In the genomic region with DNA sequence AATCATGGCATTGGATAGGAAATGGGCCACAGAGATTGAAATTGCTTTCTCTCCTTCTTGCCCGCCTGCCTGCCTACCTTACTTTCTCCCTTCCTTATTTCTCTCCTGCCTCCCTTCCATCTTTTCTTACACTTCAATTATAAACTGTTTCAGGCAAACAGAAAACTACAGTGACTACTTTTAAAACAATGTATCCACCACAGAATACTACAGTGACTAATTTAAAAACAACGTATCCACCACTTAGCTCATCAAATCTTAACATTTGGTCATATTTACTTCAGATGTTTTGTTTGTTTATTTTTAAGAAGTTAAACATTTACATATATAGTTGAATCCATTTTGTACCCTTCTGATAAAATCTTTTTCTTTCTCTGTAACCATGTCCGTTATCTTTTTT, we compare ENCODE assay signal across 23 cellular contexts. TPM values are rescaled to one million over a fixed set of nuclear protein-coding genes. Genes with fewer than 3 reads are reported as not detected.
DNase-seq lines count a peak whose midpoint lies in the region; ATAC-seq and TF ChIP-seq lines count a peak whose summit lies in the region.
"Had no signal": no experiment of that assay in that cellular context is flagged by ENCODE, and none has a peak within 500 bp of the region (broad histone marks: within the 10 kb centered on the region; RNA-seq: fewer than 3 reads in every experiment).

No MANE protein-coding gene starts in this region.

- peaks cover 7% of the 10 kb centered on the region for H3K4me1 ChIP-seq in IMR-90 (ENCODE audit: control insufficient read depth, insufficient read depth, low read length)
- no peaks in the 10 kb centered on the region for H3K4me1 ChIP-seq in body of pancreas
- no peaks in the 10 kb centered on the region for H3K4me1 ChIP-seq in tibial artery
- H3K4me1 ChIP-seq: gastroesophageal sphincter, left lung, neural progenitor cell, thyroid gland had no signal

- H2AFZ ChIP-seq in IMR-90 (replicated peaks; ENCODE audit: low read length, poor library complexity) = peak overlapping the region; percentile 16
- H2AFZ ChIP-seq: neural progenitor cell had no signal

- H3K23ac ChIP-seq in IMR-90 (ENCODE audit: low read depth, low read length) = peak overlapping the region; percentile 44; the same call in 1 of the 2 replicates

- H4K20me1 ChIP-seq in IMR-90 (ENCODE audit: insufficient read depth, low read length) = no peaks in the 10 kb centered on the region

- no peaks in the 10 kb centered on the region for H3K27me3 ChIP-seq in AG04450 (ENCODE audit: control insufficient read depth, insufficient read depth, low read length)
- H3K27me3 ChIP-seq in IMR-90 (ENCODE audit: control insufficient read depth, insufficient read depth, low read length) = no peaks in the 10 kb centered on the region
- no peaks in the 10 kb centered on the region for H3K27me3 ChIP-seq in body of pancreas
- peaks cover 0 to 3% of the 10 kb centered on the region in 2 donors for H3K27me3 ChIP-seq in tibial artery
- H3K27me3 ChIP-seq: left lung, neural progenitor cell, thyroid gland had no signal

- peak overlapping the region; percentile 45; the same call in 1 of the 3 replicates for H2BK15ac ChIP-seq in IMR-90 (ENCODE audit: low read depth, low read length)

- no peak overlapping the region; the same call in 1 of the 2 replicates for H3K9ac ChIP-seq in IMR-90 (ENCODE audit: low read depth, low read length)
- H3K9ac ChIP-seq: neural progenitor cell had no signal

- peak overlapping the region; percentile 85; the same call in 1 of the 2 replicates for H3K4me2 ChIP-seq in IMR-90 (ENCODE audit: low read depth, low read length)
- H3K4me2 ChIP-seq: neural progenitor cell had no signal

- TF ChIP-seq RAD21 in IMR-90 (IDR thresholded peaks at IDR 0.05; ENCODE audit: low read length) = no peak

- peak overlapping the region; percentile 96 for H4K5ac ChIP-seq in IMR-90 (ENCODE audit: low read depth, low read length)

- no peak overlapping the region for H2AK9ac ChIP-seq in IMR-90 (replicated peaks; ENCODE audit: low read depth, low read length, poor library complexity)

- intact Hi-C loops in IMR-90 (cut with micrococcal nuclease) = loop anchor here (1.0 kb wide), 1 partner anchor 9 kb away; no protein-coding TSS in a partner anchor
- intact Hi-C loops in body of pancreas (cut with DNase I) = no loop called here
- intact Hi-C loops in tibial artery (cut with DNase I; ENCODE audit: low total_unique reads) = no loop called here

- H3K4ac ChIP-seq in IMR-90 (ENCODE audit: low read depth, low read length) = peak overlapping the region; percentile 37

- in situ Hi-C loops in IMR-90 (cut with MboI; ENCODE audit: low sequenced_read_pairs) = no loop called here

- CTCF ChIA-PET in AG04450 (lab: Charles Lee) = interaction anchor here (2.7 kb wide), 1 partner anchor 44 kb away, joined by 15 read pairs; no protein-coding TSS in a partner anchor
- CTCF ChIA-PET in IMR-90 (lab: Yijun Ruan, JAX) = interaction anchor here (0.6 to 1.2 kb wide), 2 partner anchors 45 to 164 kb away, joined by 3 read pairs; no protein-coding TSS in a partner anchor

- H2BK20ac ChIP-seq in IMR-90 (ENCODE audit: low read depth, low read length) = peak overlapping the region; percentile 48

- DNase-seq in AG04450 (ENCODE audit: low read depth, low spot score) = peak; percentile 23
- peak; percentile 76 for DNase-seq in IMR-90
- peak; percentile 16 for DNase-seq in amniotic stem cell (lab: John Stamatoyannopoulos, UW)
- DNase-seq in foreskin fibroblast = peak; percentile 25 to 62
- no peak for DNase-seq in body of pancreas
- no peak for DNase-seq in tibial artery
- DNase-seq: activated CD4-positive, alpha-beta T cell treated with anti-CD3 and anti-CD28 coated beads for 36 hours; activated effector memory CD4-positive, alpha-beta T cell treated with Interleukin-2 at 50 U/mL for 16 hours; amygdala; endodermal cell; Karpas-422; left lung; mucosa of descending colon; NCI-H1105 treated with DMSO at 0.1 percent for 48 hours; NCI-H526; thyroid gland had no signal

- H3K27ac ChIP-seq in AG04450 (ENCODE audit: low read depth, low read length) = peak overlapping the region; percentile 78
- peak overlapping the region; percentile 96 for H3K27ac ChIP-seq in IMR-90 (ENCODE audit: insufficient read depth, low read length)
- H3K27ac ChIP-seq in body of pancreas = no peak overlapping the region
- H3K27ac ChIP-seq in tibial artery = no peak overlapping the region
- H3K27ac ChIP-seq: gastroesophageal sphincter, left lung, neural progenitor cell, thyroid gland had no signal

- H3K4me3 ChIP-seq in AG04450 (ENCODE audit: low read depth, low read length) (no peak overlapping the region), IMR-90 (ENCODE audit: insufficient read depth, low read depth, low read length) (no peak overlapping the region), foreskin fibroblast (ENCODE audit: low read depth in 1 of 2, low read length in 2 of 2) (no peak overlapping the region), body of pancreas (no peak overlapping the region), tibial artery (no peak overlapping the region)
- H3K4me3 ChIP-seq: gastroesophageal sphincter, GM12878, left lung, mucosa of descending colon, neural progenitor cell, thyroid gland had no signal

- dilution Hi-C loops in IMR-90 (cut with HindIII; ENCODE audit: low sequenced_read_pairs, unreplicated experiment) = no loop called here

- peaks cover 8% of the 10 kb centered on the region; the same call in 1 of the 2 replicates for H3K9me1 ChIP-seq in IMR-90 (ENCODE audit: insufficient read depth, low read length)

- TF ChIP-seq CTCF in AG04450 (IDR thresholded peaks at IDR 0.05; ENCODE audit: low read depth, low read length) (no peak), IMR-90 (conservative IDR thresholded peaks at IDR 0.05; ENCODE audit: low read depth, low read length) (no peak), foreskin fibroblast (IDR thresholded peaks at IDR 0.05; ENCODE audit: low read depth, low read length) (no peak), body of pancreas (IDR thresholded peaks at IDR 0.05) (no peak), tibial artery (IDR thresholded peaks at IDR 0.05) (no peak)

- no TSS peak for BruUV-seq in IMR-90 (replicated peaks; lab: Mats Ljungman, UMichigan)

- peak overlapping the region; percentile 46 for H2AK5ac ChIP-seq in IMR-90 (ENCODE audit: low read depth, low read length)

- POLR2A ChIA-PET in AG04450 (lab: Yijun Ruan, JAX) (interaction anchor here (0.7 kb wide), 1 partner anchor 158 kb away, joined by 7 read pairs; no protein-coding TSS in a partner anchor), IMR-90 (lab: Charles Lee; ENCODE audit: unreplicated experiment) (no interaction called here)

- H3K14ac ChIP-seq in IMR-90 (replicated peaks; ENCODE audit: low read depth, low read length) = peak overlapping the region; percentile 6; the same call in 1 of the 2 replicates

- H3K79me1 ChIP-seq in IMR-90 (ENCODE audit: low read depth in 1 of 2, low read length in 2 of 2) = 0 out of 4 replicates have a peak, but pooled peaks cover 0 to 4% of the 10 kb centered on the region in 2 experiments

- ATAC-seq in IMR-90 (ENCODE audit: low read depth) (peak; percentile 91), body of pancreas (no peak), GM19324 (IDR thresholded peaks at IDR 0.05; ENCODE audit: low FRiP score, unreplicated experiment) (no peak), HG03565 (IDR thresholded peaks at IDR 0.05; ENCODE audit: unreplicated experiment) (no peak)
- ATAC-seq: activated CD4-positive, alpha-beta T cell treated with anti-CD3 and anti-CD28 coated beads for 36 hours; gastroesophageal sphincter; GM12878; HCT116; left lung; mucosa of descending colon; stimulated activated effector memory CD8-positive, alpha-beta T cell treated with anti-CD3 and anti-CD28 coated beads, Interleukin-12 subunit alpha, Interleukin-12 subunit beta, amount 100 ng/mL, for 72 hours had no signal

- H3K18ac ChIP-seq in IMR-90 (ENCODE audit: low read depth, low read length) = peak overlapping the region; percentile 96; the same call in 1 of the 2 replicates

- H2BK5ac ChIP-seq in IMR-90 (ENCODE audit: low read depth, low read length, poor library complexity, severe bottlenecking) = peak overlapping the region; percentile 83

- no peaks in the 10 kb centered on the region for H3K9me3 ChIP-seq in AG04450 (ENCODE audit: control insufficient read depth, insufficient read depth, low read length)
- H3K9me3 ChIP-seq in IMR-90 (ENCODE audit: control insufficient read depth, insufficient read depth, low read length) = no peaks in the 10 kb centered on the region
- H3K9me3 ChIP-seq in body of pancreas = no peaks in the 10 kb centered on the region
- H3K9me3 ChIP-seq in tibial artery = no peaks in the 10 kb centered on the region
- H3K9me3 ChIP-seq: gastroesophageal sphincter, left lung, mucosa of descending colon, thyroid gland had no signal

- peak overlapping the region; percentile 86 for H2BK120ac ChIP-seq in IMR-90 (ENCODE audit: low read depth, low read length)

- H4K8ac ChIP-seq in IMR-90 (ENCODE audit: low read depth in 2 of 2, low read length in 2 of 2) = peak overlapping the region in 1 of 2 experiments; percentile 72; a peak in 2 of 4 replicates

- no peak for TF ChIP-seq POLR2A in IMR-90 (IDR thresholded peaks at IDR 0.05; ENCODE audit: low read depth, low read length)
- no peak for TF ChIP-seq POLR2A in body of pancreas (IDR thresholded peaks at IDR 0.05)

- H3K36me3 ChIP-seq in IMR-90 (ENCODE audit: control insufficient read depth, insufficient read depth, low read length) (no peaks in the 10 kb centered on the region), body of pancreas (replicated peaks in 1 of 2; ENCODE audit: insufficient read depth in 1 of 2, low read depth in 2 of 2) (no peaks in the 10 kb centered on the region), tibial artery (no peaks in the 10 kb centered on the region)
- H3K36me3 ChIP-seq: gastroesophageal sphincter, left lung, neural progenitor cell, thyroid gland had no signal

- 33% methylated on average over 1 of the region's 3 CpGs; no CpG with 5 or more reads in 1 of the 2 experiments for WGBS in IMR-90 (ENCODE audit: extremely low coverage in 2 of 2, insufficient read length in 1 of 2), 2 experiments
- WGBS in body of pancreas, 2 donors = 66 to 80% methylated on average over 3 of the region's 3 CpGs

- H4K91ac ChIP-seq in IMR-90 (ENCODE audit: insufficient read depth, low read depth, low read length) = peak overlapping the region; percentile 80

- peak overlapping the region; percentile 58 for H3K56ac ChIP-seq in IMR-90 (ENCODE audit: extremely low read depth, insufficient read depth, low read length)

TF ChIP-seq in IMR-90, 13 proteins besides CTCF, POLR2A, EP300 and RAD21 (continues in another document):
- TF ChIP-seq MXI1 (IDR thresholded peaks at IDR 0.05; ENCODE audit: borderline replicate concordance, low read depth, low read length) (no peak), FOS (IDR thresholded peaks at IDR 0.05; ENCODE audit: low read depth, low read length) (peak; percentile 76; the same call in 1 of the 2 replicates), MAFK (IDR thresholded peaks at IDR 0.05; ENCODE audit: low read depth, low read length) (peak; percentile 35; the same call in 1 of the 2 replicates)

RNA-seq across cellular contexts. Expression of a gene that starts 54.4 kb away (rescaled TPM):
- 227 and 278 TPM in 2 replicates for polyA plus RNA-seq in AG04450 (2011; rRNA removed)
- 30.6 and 41.1 TPM in 2 replicates for polyA minus RNA-seq in AG04450 (2011; rRNA and poly(A)+ RNA removed)
- 43.6 and 118 TPM in 2 replicates for total RNA-seq in IMR-90 (2012; rRNA removed)
- 178 and 219 TPM in 2 replicates for polyA plus RNA-seq in IMR-90 (2012; rRNA removed)
- polyA plus RNA-seq in IMR-90 (2012; cell fraction: cytosol; rRNA removed) = 15.8 and 48.1 TPM in 2 replicates
- polyA plus RNA-seq in IMR-90 (2012; cell fraction: nucleus; rRNA removed; ENCODE audit: low replicate concordance) = 12.1 and 50.7 TPM in 2 replicates
- 10 to 100 TPM; 27.2 to 80.8 TPM for total RNA-seq in body of pancreas

Comparison
In these comparisons a context has a peak if more than half of its experiments do, and no peak if none do; other contexts are left out.
1. DNase-seq: peak in AG04450 (single experiment), IMR-90 (single experiment), amniotic stem cell (single experiment) and foreskin fibroblast (2 of 2); none in body of pancreas (0 of 4) and tibial artery (0 of 2).
2. H3K27ac ChIP-seq: peak in AG04450 (single experiment) and IMR-90 (single experiment); none in body of pancreas (0 of 4) and tibial artery (0 of 2).